ENCODE assay signal across 9 cellular contexts in genomic region chr4:109912706-109913621, GRCh38. TPM values are rescaled to one million over a fixed set of nuclear protein-coding genes. Genes with fewer than 3 reads are reported as not detected.
A peak's percentile ranks its signal among the peaks of the same experiment; 100 is the strongest.
DNase-seq lines count a peak whose midpoint lies in the region; ATAC-seq, FAIRE-seq and TF ChIP-seq lines count a peak whose summit lies in the region.
"Had no signal": no experiment of that assay in that cellular context is flagged by ENCODE, and none has a peak within 500 bp of the region (broad histone marks: within the 10 kb centered on the region; RNA-seq: fewer than 3 reads in every experiment).

Gene EGF, plus strand, starts transcription at chr4:109912883. Its CDS starts 453 bp downstream, at chr4:109913336.

- DNase-seq in RPMI7951 (ENCODE audit: low read depth) (peak; percentile 77), cardiac muscle cell (ENCODE audit: low read depth in 1 of 2, low spot score in 1 of 2) (peak; percentile 42 to 63), retinal pigment epithelial cell (ENCODE audit: low read depth) (peak; percentile 30), cortex of kidney (lab: John Stamatoyannopoulos, UW) (no peak), D721Med (ENCODE audit: insufficient read length, low spot score) (no peak), GM19240 (ENCODE audit: insufficient read length, low spot score) (no peak)
- DNase-seq: stimulated activated naive CD4-positive, alpha-beta T cell treated with Interleukin-2 at 50 U/mL for 16 hours had no signal

- peaks cover 33% of the 10 kb centered on the region for H3K4me1 ChIP-seq in cardiac muscle cell (ENCODE audit: low read depth)

- no peak for FAIRE-seq in D721Med (lab: Jason Lieb, UNC)

- no peaks in the 10 kb centered on the region for H3K36me3 ChIP-seq in cardiac muscle cell

- no peak within 1 kb of the TSS for H3K4me3 ChIP-seq in cardiac muscle cell
- no peak within 1 kb of the TSS for H3K4me3 ChIP-seq in retinal pigment epithelial cell (ENCODE audit: low read length)

- ATAC-seq in GM21360 (IDR thresholded peaks at IDR 0.05; ENCODE audit: unreplicated experiment) (peak; percentile 53), HG02938 (IDR thresholded peaks at IDR 0.05; ENCODE audit: unreplicated experiment) (no peak)

- H3K27me3 ChIP-seq in cardiac muscle cell = no peaks in the 10 kb centered on the region

- peak within 1 kb of the TSS; percentile 82 for H3K27ac ChIP-seq in cardiac muscle cell

- TF ChIP-seq CTCF in cardiac muscle cell (IDR thresholded peaks at IDR 0.05; ENCODE audit: low read depth, low read length) (no peak), retinal pigment epithelial cell (conservative IDR thresholded peaks at IDR 0.05; ENCODE audit: low read depth, low read length) (no peak), D721Med (IDR thresholded peaks at IDR 0.05; ENCODE audit: insufficient read depth, missing control alignments) (no peak)

- no peaks in the 10 kb centered on the region for H3K9me3 ChIP-seq in cardiac muscle cell (ENCODE audit: low read depth)

RNA-seq across cellular contexts. Expression of gene EGF, which starts in this region (rescaled TPM):
- 1.9 and 4.2 TPM in 2 replicates for total RNA-seq in RPMI7951 (2014; rRNA removed; shearing (Covaris generic))
- 3.7 and 11.0 TPM in 2 replicates for total RNA-seq in cardiac muscle cell
- 3.0 TPM in 2 replicates for polyA plus RNA-seq in cardiac muscle cell

Comparison
In these comparisons a context has a peak if more than half of its experiments do, and no peak if none do; other contexts are left out.
1. DNase-seq: peak in RPMI7951 (single experiment), cardiac muscle cell (2 of 2) and retinal pigment epithelial cell (single experiment); none in cortex of kidney (single experiment), D721Med (single experiment) and GM19240 (single experiment).